10 cellular contexts compared by ENCODE assay signal in genomic region chr2:136281281-136282117, GRCh38.
DNase-seq lines count a peak whose midpoint lies in the region; ATAC-seq and TF ChIP-seq lines count a peak whose summit lies in the region.
"Had no signal": no experiment of that assay in that cellular context is flagged by ENCODE, and none has a peak within 500 bp of the region (broad histone marks: within the 10 kb centered on the region; RNA-seq: fewer than 3 reads in every experiment).

No MANE protein-coding gene starts in this region.

- H3K4me1 Mint-ChIP-seq in glutamatergic neuron (ENCODE audit: low read depth, unreplicated experiment) = peaks cover 28% of the 10 kb centered on the region

- peak; percentile 52 for ATAC-seq in GM18870 (IDR thresholded peaks at IDR 0.05; ENCODE audit: unreplicated experiment)
- ATAC-seq in GM21619 (IDR thresholded peaks at IDR 0.05; ENCODE audit: unreplicated experiment) = no peak

- H3K27me3 Mint-ChIP-seq in glutamatergic neuron (ENCODE audit: unreplicated experiment) = peaks cover 4% of the 10 kb centered on the region

- no peak for TF ChIP-seq CTCF in glutamatergic neuron (IDR thresholded peaks at IDR 0.05; ENCODE audit: partially characterized antibody, unreplicated experiment)

- in situ Hi-C loops in ACHN (cut with HindIII; ENCODE audit: low pct_ligation_motif_present, low pct_unique_long_range_greater_than_20kb, low sequenced_read_pairs) = no loop called here

- H3K36me3 Mint-ChIP-seq in glutamatergic neuron (ENCODE audit: unreplicated experiment) = peaks cover 4% of the 10 kb centered on the region

- no peak overlapping the region for H3K4me3 Mint-ChIP-seq in glutamatergic neuron (ENCODE audit: unreplicated experiment)

- DNase-seq in T-helper 1 cell = peak; percentile 16 to 60 (median 42)
- DNase-seq in activated effector memory CD4-positive, alpha-beta T cell treated with anti-CD3 and anti-CD28 coated beads, Interleukin-2, amount 50 U/mL, for 16 hours = peak; percentile 78
- peak in 2 of 3 experiments; percentile 7 to 26 for DNase-seq in stimulated activated CD4-positive, alpha-beta T cell treated with anti-CD3 and anti-CD28 coated beads, TNF-alpha, amount 100 ng/mL, for 4 hours (ENCODE audit: low read depth in 3 of 3)
- DNase-seq in medulla oblongata (ENCODE audit: extremely low spot score) = no peak
- no peak for DNase-seq in ACHN
- no peak for DNase-seq in glutamatergic neuron
- DNase-seq: NCI-H187 treated with DMSO at 0.1 percent for 48 hours, transverse colon had no signal

- H3K27ac Mint-ChIP-seq in glutamatergic neuron (ENCODE audit: unreplicated experiment) = no peak overlapping the region

- no peaks in the 10 kb centered on the region for H3K9me3 Mint-ChIP-seq in glutamatergic neuron (ENCODE audit: unreplicated experiment)

Comparison
In these comparisons a context has a peak if more than half of its experiments do, and no peak if none do; other contexts are left out.
1. DNase-seq: peak in T-helper 1 cell (5 of 5), activated effector memory CD4-positive, alpha-beta T cell treated with anti-CD3 and anti-CD28 coated beads, Interleukin-2, amount 50 U/mL, for 16 hours (single experiment) and stimulated activated CD4-positive, alpha-beta T cell treated with anti-CD3 and anti-CD28 coated beads, TNF-alpha, amount 100 ng/mL, for 4 hours (2 of 3); none in medulla oblongata (single experiment), ACHN (single experiment) and glutamatergic neuron (single experiment).